18 cellular contexts compared by ENCODE assay signal in the genomic region with DNA sequence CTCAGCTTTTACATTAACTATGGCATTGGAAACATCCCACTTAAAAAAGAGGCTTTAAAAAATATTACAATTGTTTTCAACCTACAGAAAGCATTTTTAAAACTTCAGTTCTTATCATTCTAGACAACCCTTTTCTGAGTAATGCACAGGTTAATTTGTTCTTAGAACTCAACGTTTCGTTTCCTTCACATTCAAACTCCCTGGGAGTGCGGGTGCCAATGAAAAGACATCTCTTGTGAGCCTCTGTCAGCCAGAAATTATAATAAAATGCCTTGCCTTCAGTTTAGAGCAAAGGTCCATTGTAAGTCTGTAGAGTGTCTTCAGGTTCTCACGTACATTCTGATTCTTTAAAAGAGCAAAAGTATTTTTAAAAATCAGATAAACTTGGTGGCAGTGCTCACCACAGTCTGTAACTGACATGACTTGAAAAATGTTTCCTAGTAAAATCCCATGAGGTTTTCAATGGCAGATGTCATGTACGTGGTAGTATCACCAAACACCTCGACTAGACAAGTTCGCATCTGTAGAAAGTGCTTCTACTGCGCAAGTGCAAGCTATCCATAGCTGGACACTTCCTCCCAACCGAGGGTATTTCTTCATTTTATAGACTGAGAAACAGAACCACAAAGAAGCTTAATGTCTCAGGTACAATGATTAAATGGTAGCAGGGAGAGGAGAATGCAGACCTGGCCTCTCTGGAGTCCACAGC.
"Had no signal": no experiment of that assay in that cellular context is flagged by ENCODE, and none has a peak within 500 bp of the region (broad histone marks: within the 10 kb centered on the region; RNA-seq: fewer than 3 reads in every experiment).

No MANE protein-coding gene starts in this region.

- H3K4me1 Mint-ChIP-seq: neural progenitor cell had no signal

- ATAC-seq: heart left ventricle; left ventricle myocardium superior; natural killer cell treated with Interleukin-12 subunit alpha and Interleukin-12 subunit beta and Interleukin-15 and Interleukin-18, amount 100 ng/mL, for 72 hours; right cardiac atrium had no signal

- H3K27ac Mint-ChIP-seq: natural killer cell treated with Interleukin-12 subunit alpha and Interleukin-12 subunit beta and Interleukin-15 and Interleukin-18, amount 100 ng/mL, for 72 hours; neural progenitor cell; type B pancreatic cell had no signal

- H3K27ac ChIP-seq: heart left ventricle, neural progenitor cell, ovary, thyroid gland had no signal

- H3K4me3 ChIP-seq: heart left ventricle, lung, neural progenitor cell, ovary, thyroid gland had no signal

- H3K36me3 ChIP-seq: heart left ventricle, neural progenitor cell, ovary, thyroid gland had no signal

- DNase-seq: effector CD4-positive, alpha-beta T cell; heart left ventricle; hippocampal formation; left colon; left ventricle myocardium superior; mesenchymal stem cell; midbrain; nucleus accumbens; ovary; right cardiac atrium; small intestine; stimulated activated CD4-positive, alpha-beta T cell treated with anti-CD3 and anti-CD28 coated beads, Interleukin-2, amount 100 ng/mL, for 48 hours; stimulated activated naive CD4-positive, alpha-beta T cell treated with Interleukin-2 at 50 U/mL for 16 hours; thyroid gland had no signal

- H3K9me3 ChIP-seq: heart left ventricle, ovary, thyroid gland had no signal

- H3K27me3 ChIP-seq: heart left ventricle, neural progenitor cell, ovary, thyroid gland had no signal

- H3K4me3 Mint-ChIP-seq: natural killer cell treated with Interleukin-12 subunit alpha and Interleukin-12 subunit beta and Interleukin-15 and Interleukin-18, amount 100 ng/mL, for 72 hours; neural progenitor cell; type B pancreatic cell had no signal

- H3K36me3 Mint-ChIP-seq: natural killer cell treated with Interleukin-12 subunit alpha and Interleukin-12 subunit beta and Interleukin-15 and Interleukin-18, amount 100 ng/mL, for 72 hours; neural progenitor cell; type B pancreatic cell had no signal

- H3K9me3 Mint-ChIP-seq: natural killer cell treated with Interleukin-12 subunit alpha and Interleukin-12 subunit beta and Interleukin-15 and Interleukin-18, amount 100 ng/mL, for 72 hours; neural progenitor cell; type B pancreatic cell had no signal

- H3K27me3 Mint-ChIP-seq: natural killer cell treated with Interleukin-12 subunit alpha and Interleukin-12 subunit beta and Interleukin-15 and Interleukin-18, amount 100 ng/mL, for 72 hours; type B pancreatic cell had no signal

- H3K4me1 ChIP-seq: neural progenitor cell had no signal
